In the genomic region with DNA sequence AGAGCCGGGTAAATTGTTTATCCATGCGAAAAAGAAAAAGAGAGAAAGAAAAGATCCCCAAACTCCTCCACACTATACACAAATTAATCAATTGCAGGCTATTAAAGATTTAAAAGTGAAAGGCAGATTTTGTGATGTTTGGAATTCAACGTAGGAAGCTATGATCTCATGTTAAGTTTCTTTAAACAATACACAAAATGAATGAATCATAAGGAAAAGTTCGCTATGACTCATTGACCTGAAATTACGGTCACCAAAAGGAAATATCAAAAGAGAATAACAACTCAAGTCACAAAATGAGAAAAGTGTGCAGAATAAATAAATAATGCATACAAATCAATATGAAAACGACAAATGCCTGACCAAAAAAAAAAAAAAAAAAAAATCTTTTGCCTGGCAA, we compare ENCODE assay signal across 12 cellular contexts. TPM values are rescaled to one million over a fixed set of nuclear protein-coding genes. Genes with fewer than 3 reads are reported as not detected.
DNase-seq lines count a peak whose midpoint lies in the region; ATAC-seq and TF ChIP-seq lines count a peak whose summit lies in the region.
"Had no signal": no experiment of that assay in that cellular context is flagged by ENCODE, and none has a peak within 500 bp of the region (broad histone marks: within the 10 kb centered on the region; RNA-seq: fewer than 3 reads in every experiment).

No MANE protein-coding gene starts in this region.

- H3K36me3 Mint-ChIP-seq in Calu3 (ENCODE audit: insufficient read depth, unreplicated experiment) = peaks cover 6% of the 10 kb centered on the region

- H3K4me1 Mint-ChIP-seq in Calu3 (ENCODE audit: low read depth, unreplicated experiment) = peaks cover 29% of the 10 kb centered on the region

- H3K4me1 ChIP-seq in adipocyte (ENCODE audit: control insufficient read depth, insufficient read depth, low read length) = no peaks in the 10 kb centered on the region
- no peaks in the 10 kb centered on the region for H3K4me1 ChIP-seq in uterus
- H3K4me1 ChIP-seq: HAP-1, SJCRH30 had no signal

- H3K27ac ChIP-seq in uterus = no peak overlapping the region
- H3K27ac ChIP-seq: SJCRH30 had no signal

- H3K36me3 ChIP-seq in adipocyte (ENCODE audit: control insufficient read depth, insufficient read depth, low read length, severe bottlenecking) (no peaks in the 10 kb centered on the region), uterus (no peaks in the 10 kb centered on the region)
- H3K36me3 ChIP-seq: HAP-1, SJCRH30 had no signal

- H3K9me3 ChIP-seq in adipocyte (ENCODE audit: control insufficient read depth, low read length) (no peaks in the 10 kb centered on the region), uterus (no peaks in the 10 kb centered on the region)
- H3K9me3 ChIP-seq: HAP-1, SJCRH30 had no signal

- peak overlapping the region; percentile 64 for H3K4me3 Mint-ChIP-seq in Calu3 (ENCODE audit: low read depth, unreplicated experiment)
- H3K4me3 Mint-ChIP-seq: stimulated activated memory B cell treated with anti-CD40 and anti-IgM and Interleukin-4, amounts not matched to agents 10 μg/mL and 1 μg/mL and 100 μg/mL, for 72 hours had no signal

- CTCF ChIA-PET in Calu3 (lab: Charles Lee) = interaction anchor here (0.6 to 0.7 kb wide), 5 partner anchors 13 to 1533 kb away, joined by 3 to 8 read pairs (median 4); no protein-coding TSS in a partner anchor

- no peak for ATAC-seq in GM21737 (IDR thresholded peaks at IDR 0.05; ENCODE audit: unreplicated experiment)
- ATAC-seq: stimulated activated memory B cell treated with anti-CD40 and anti-IgM and Interleukin-4, amounts not matched to agents 10 μg/mL and 1 μg/mL and 100 μg/mL, for 72 hours had no signal

- no peaks in the 10 kb centered on the region for H3K27me3 Mint-ChIP-seq in Calu3 (ENCODE audit: unreplicated experiment)
- H3K27me3 Mint-ChIP-seq: stimulated activated memory B cell treated with anti-CD40 and anti-IgM and Interleukin-4, amounts not matched to agents 10 μg/mL and 1 μg/mL and 100 μg/mL, for 72 hours had no signal

- intact Hi-C loops in Calu3 (cut with micrococcal nuclease; ENCODE audit: unreplicated experiment) (loop anchor here (1.0 to 5.0 kb wide), 2 partner anchors 60 to 74 kb away; no protein-coding TSS in a partner anchor), uterus (cut with DNase I; ENCODE audit: low total_unique reads) (no loop called here)

- H3K27ac Mint-ChIP-seq in Calu3 (ENCODE audit: unreplicated experiment) = peak overlapping the region; percentile 87
- H3K27ac Mint-ChIP-seq: stimulated activated memory B cell treated with anti-CD40 and anti-IgM and Interleukin-4, amounts not matched to agents 10 μg/mL and 1 μg/mL and 100 μg/mL, for 72 hours had no signal

- no peak overlapping the region for H3K4me3 ChIP-seq in adipocyte (ENCODE audit: low read length)
- H3K4me3 ChIP-seq in uterus = no peak overlapping the region
- H3K4me3 ChIP-seq: HAP-1, SJCRH30 had no signal

- TF ChIP-seq CTCF in Calu3 (IDR thresholded peaks at IDR 0.05; ENCODE audit: unreplicated experiment) (no peak), uterus (IDR thresholded peaks at IDR 0.05) (no peak)

- BruUV-seq in Calu3 (replicated peaks; lab: Mats Ljungman, UMichigan) = no TSS peak

- DNase-seq in Calu3 (no peak), HPDE6-E6E7 (ENCODE audit: extremely low spot score) (peak; percentile 31), adipocyte (ENCODE audit: low read depth) (peak; percentile 63), kidney tubule cell (ENCODE audit: low spot score) (peak; percentile 59), SKM-1 treated with dmso at 0.1 percent for 144 hours (lab: John Stamatoyannopoulos, UW; ENCODE audit: unreplicated experiment) (no peak), uterus (no peak), mucosa of gallbladder (ENCODE audit: low spot score) (no peak)
- DNase-seq: cerebellar nuclear complex, SJCRH30 had no signal

- H3K9ac ChIP-seq in adipocyte (ENCODE audit: low read length) = no peak overlapping the region

- TF ChIP-seq POLR2A in uterus (IDR thresholded peaks at IDR 0.05) = no peak

- H3K9me3 Mint-ChIP-seq in Calu3 (ENCODE audit: low read depth, unreplicated experiment) = peaks cover 2% of the 10 kb centered on the region

- no peaks in the 10 kb centered on the region for H3K27me3 ChIP-seq in adipocyte (replicated peaks; ENCODE audit: control insufficient read depth, insufficient read depth, low read length)
- H3K27me3 ChIP-seq in uterus = no peaks in the 10 kb centered on the region
- H3K27me3 ChIP-seq: SJCRH30 had no signal

RNA-seq across cellular contexts. Expression of gene CLNK, which starts 28.6 kb away (rescaled TPM):
- total RNA-seq in Calu3 (2022) (not detected in 2 replicates), uterus (not detected), mucosa of gallbladder (0.14 TPM)
- total RNA-seq: SJCRH30 had no signal

Comparison
In these comparisons a context has a peak if more than half of its experiments do, and no peak if none do; other contexts are left out.
1. DNase-seq: peak in HPDE6-E6E7 (single experiment), adipocyte (single experiment) and kidney tubule cell (single experiment); none in Calu3 (single experiment), SKM-1 treated with dmso at 0.1 percent for 144 hours (single experiment), uterus (0 of 2) and mucosa of gallbladder (single experiment).